7 cellular contexts compared by ENCODE assay signal in the genomic region with DNA sequence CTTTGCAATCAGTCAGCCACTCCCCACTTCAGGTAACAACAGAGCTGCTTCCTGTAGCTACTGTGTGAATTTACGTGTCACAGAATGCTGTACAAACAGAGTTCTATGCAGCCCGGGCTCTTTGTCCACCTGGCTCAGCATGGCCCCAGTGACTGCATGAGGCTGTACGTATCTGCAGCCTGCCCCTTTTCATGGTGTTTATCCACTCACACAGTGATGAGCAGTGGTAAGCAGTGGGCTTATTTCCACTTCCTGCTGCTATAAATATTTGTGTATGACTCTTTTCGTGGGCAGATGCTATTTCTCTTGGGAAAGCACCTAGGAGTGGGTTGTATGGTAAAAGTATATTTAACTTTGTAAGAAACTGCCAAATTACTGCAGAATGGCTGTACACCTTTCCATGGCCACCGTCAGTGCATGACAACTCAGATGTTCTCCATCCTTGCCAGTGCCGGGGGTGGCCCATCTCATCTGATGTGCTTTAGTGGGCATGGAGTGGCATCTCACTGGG. TPM values are rescaled to one million over a fixed set of nuclear protein-coding genes. Genes with fewer than 3 reads are reported as not detected.
DNase-seq lines count a peak whose midpoint lies in the region; ATAC-seq and TF ChIP-seq lines count a peak whose summit lies in the region.

No MANE protein-coding gene starts in this region.

- H3K27ac Mint-ChIP-seq in central memory CD8-positive, alpha-beta T cell (ENCODE audit: low read depth) = peak overlapping the region; percentile 49

- H3K4me1 Mint-ChIP-seq in central memory CD8-positive, alpha-beta T cell = peaks cover 23% of the 10 kb centered on the region

- peak overlapping the region; percentile 18 for H3K4me3 Mint-ChIP-seq in central memory CD8-positive, alpha-beta T cell

- H3K4me2 ChIP-seq in OCI-LY3 (ENCODE audit: low read length) = peak overlapping the region; percentile 71

- peaks cover 13% of the 10 kb centered on the region for H3K4me1 ChIP-seq in OCI-LY3 (ENCODE audit: low read length)

- no peaks in the 10 kb centered on the region for H4K20me1 ChIP-seq in OCI-LY3 (ENCODE audit: insufficient read depth, low read length)

- DNase-seq in central memory CD8-positive, alpha-beta T cell (ENCODE audit: low spot score in 2 of 2) = no peak
- DNase-seq in stimulated activated CD4-positive, alpha-beta T cell treated with anti-CD3 and anti-CD28 coated beads, Interleukin-4, amount 100 ng/mL, for 4 hours = peak; percentile 45 to 77
- DNase-seq in anterior cingulate cortex (lab: John Stamatoyannopoulos, UW) = no peak
- no peak for DNase-seq in H4 (ENCODE audit: low spot score)
- no peak for DNase-seq in NCI-H2081 treated with DMSO at 0.1 percent for 48 hours (lab: John Stamatoyannopoulos, UW)

- no peak for TF ChIP-seq CTCF in OCI-LY3 (IDR thresholded peaks at IDR 0.05; ENCODE audit: low read depth, low read length)

- H3K9me3 ChIP-seq in OCI-LY3 (ENCODE audit: insufficient read depth, low read length) = no peaks in the 10 kb centered on the region

- H3K36me3 ChIP-seq in OCI-LY3 (replicated peaks; ENCODE audit: low read depth, low read length) = no peaks in the 10 kb centered on the region

- H3K9me3 Mint-ChIP-seq in central memory CD8-positive, alpha-beta T cell = peaks cover 6% of the 10 kb centered on the region

- peak overlapping the region; percentile 27 for H3K27ac ChIP-seq in OCI-LY3 (ENCODE audit: low read length)

- H3K27me3 Mint-ChIP-seq in central memory CD8-positive, alpha-beta T cell = no peaks in the 10 kb centered on the region

- H2AFZ ChIP-seq in OCI-LY3 (ENCODE audit: low read depth, low read length) = peak overlapping the region; percentile 62

- 0 out of 2 replicates have a peak, but pooled peaks cover 2% of the 10 kb centered on the region for H3K27me3 ChIP-seq in OCI-LY3 (ENCODE audit: low read depth, low read length)

- H3K36me3 Mint-ChIP-seq in central memory CD8-positive, alpha-beta T cell (ENCODE audit: insufficient read depth) = no peaks in the 10 kb centered on the region

- peak overlapping the region; percentile 36 for H3K4me3 ChIP-seq in OCI-LY3 (ENCODE audit: low read length)

- ATAC-seq in GM21619 (IDR thresholded peaks at IDR 0.05; ENCODE audit: unreplicated experiment) = peak; percentile 48
- peak; percentile 80 for ATAC-seq in central memory CD8-positive, alpha-beta T cell (replicated peaks; ENCODE audit: extremely low read depth, poor library complexity, severe bottlenecking)

- H3K9ac ChIP-seq in OCI-LY3 (ENCODE audit: low read length) = no peak overlapping the region; the same call in 1 of the 2 replicates

- H3K79me2 ChIP-seq in OCI-LY3 (ENCODE audit: low read length) = no peaks in the 10 kb centered on the region

RNA-seq across cellular contexts. Expression of a gene that starts 43.3 kb away (rescaled TPM):
- total RNA-seq in H4 (2014; rRNA removed; shearing (Covaris generic)) = 2.2 TPM in 1 of 2 replicates, not detected in the other

Comparison
In these comparisons a context has a peak if more than half of its experiments do, and no peak if none do; other contexts are left out.
1. DNase-seq: peak in stimulated activated CD4-positive, alpha-beta T cell treated with anti-CD3 and anti-CD28 coated beads, Interleukin-4, amount 100 ng/mL, for 4 hours (2 of 2); none in central memory CD8-positive, alpha-beta T cell (0 of 2), anterior cingulate cortex (0 of 58), H4 (single experiment) and NCI-H2081 treated with DMSO at 0.1 percent for 48 hours (single experiment).